In genomic region chr7:475951-476441, GRCh38 we compare ENCODE assay signal across 21 cellular contexts. TPM values are rescaled to one million over a fixed set of nuclear protein-coding genes. Genes with fewer than 3 reads are reported as not detected.
DNase-seq lines count a peak whose midpoint lies in the region; ATAC-seq and TF ChIP-seq lines count a peak whose summit lies in the region.
"Had no signal": no experiment of that assay in that cellular context is flagged by ENCODE, and none has a peak within 500 bp of the region (broad histone marks: within the 10 kb centered on the region; RNA-seq: fewer than 3 reads in every experiment).

No MANE protein-coding gene starts in this region.

- H3K9me3 ChIP-seq in upper lobe of left lung: peaks cover 0 to 6% (median 2%) of the 10 kb centered on the region in 4 donors
- H3K9me3 ChIP-seq: A549, HAP-1 had no signal

- no peak for TF ChIP-seq POLR2A in upper lobe of left lung (IDR thresholded peaks at IDR 0.05)

- peaks cover 4 to 12% (median 10%) of the 10 kb centered on the region in 4 donors for H3K4me1 ChIP-seq in upper lobe of left lung
- H3K4me1 ChIP-seq: HAP-1 had no signal

- no peak for TF ChIP-seq CTCF in glutamatergic neuron (IDR thresholded peaks at IDR 0.05; ENCODE audit: partially characterized antibody, unreplicated experiment)
- no peak for TF ChIP-seq CTCF in omental fat pad (IDR thresholded peaks at IDR 0.05)
- TF ChIP-seq CTCF in upper lobe of left lung (IDR thresholded peaks at IDR 0.05): no peak

- H3K4me3 Mint-ChIP-seq in glutamatergic neuron (ENCODE audit: unreplicated experiment): no peak overlapping the region
- H3K4me3 Mint-ChIP-seq: CD4-positive, CD25-positive, alpha-beta regulatory T cell had no signal

- TF ChIP-seq EP300 in upper lobe of left lung (IDR thresholded peaks at IDR 0.05): no peak

- H3K9me3 Mint-ChIP-seq in glutamatergic neuron (ENCODE audit: unreplicated experiment): peaks cover 2% of the 10 kb centered on the region

- no peak for ATAC-seq in Right ventricle myocardium superior (ENCODE audit: poor library complexity)
- no peak for ATAC-seq in left cardiac atrium
- ATAC-seq in omental fat pad (ENCODE audit: low FRiP score): no peak
- ATAC-seq in upper lobe of left lung (ENCODE audit: low FRiP score in 2 of 2): no peak
- no peak for ATAC-seq in GM19035 (IDR thresholded peaks at IDR 0.05; ENCODE audit: unreplicated experiment)
- no peak for ATAC-seq in HG02642 (IDR thresholded peaks at IDR 0.05; ENCODE audit: poor library complexity, unreplicated experiment)
- ATAC-seq: A549, GM12878 had no signal

- H3K27ac ChIP-seq in upper lobe of left lung: no peak overlapping the region
- H3K27ac ChIP-seq: A549 had no signal

- intact Hi-C loops in Right ventricle myocardium superior (cut with DNase I): no loop called here
- intact Hi-C loops in left cardiac atrium (cut with DNase I): no loop called here

- WGBS in upper lobe of left lung, 2 donors: 71 to 89% methylated on average over 7 to 13 of the region's 15 CpGs

- H3K27ac Mint-ChIP-seq in glutamatergic neuron (ENCODE audit: unreplicated experiment): no peak overlapping the region

- H3K36me3 Mint-ChIP-seq in glutamatergic neuron (ENCODE audit: unreplicated experiment): no peaks in the 10 kb centered on the region
- H3K36me3 Mint-ChIP-seq: CD4-positive, CD25-positive, alpha-beta regulatory T cell had no signal

- peaks cover 2% of the 10 kb centered on the region for H3K4me1 Mint-ChIP-seq in glutamatergic neuron (ENCODE audit: low read depth, unreplicated experiment)

- no peak overlapping the region for H3K4me3 ChIP-seq in upper lobe of left lung
- H3K4me3 ChIP-seq: A549, GM12878, HAP-1 had no signal

- H3K27me3 ChIP-seq in upper lobe of left lung: peaks cover 0 to 6% (median 0%) of the 10 kb centered on the region in 4 donors

- H3K36me3 ChIP-seq in upper lobe of left lung: no peaks in the 10 kb centered on the region
- H3K36me3 ChIP-seq: HAP-1 had no signal

- DNase-seq in Right ventricle myocardium superior (peak; percentile 18), left cardiac atrium (no peak), glutamatergic neuron (peak; percentile 4), omental fat pad (ENCODE audit: low spot score) (peak; percentile 11), upper lobe of left lung (peak; percentile 13 to 57), LoVo (ENCODE audit: low spot score) (no peak)
- DNase-seq: Calu3; CD4-positive, CD25-positive, alpha-beta regulatory T cell; DMS79; NCI-H1048; NCI-H1694; NCI-H345; NCI-H526 treated with DMSO at 0.1 percent for 48 hours; NK-92 treated with Interleukin-12 subunit alpha and Interleukin-12 subunit beta, amount 100 ng/mL, for 24 hours; OCI-M1; RPMI8226 had no signal

- H3K27me3 Mint-ChIP-seq in glutamatergic neuron (ENCODE audit: unreplicated experiment): peaks cover 7% of the 10 kb centered on the region

RNA-seq across cellular contexts. Expression of gene PDGFA, which starts 43.6 kb away (rescaled TPM):
- total RNA-seq in Right ventricle myocardium superior (34.5 TPM), left cardiac atrium (10 to 100 TPM; 27.5 to 33.9 TPM), glutamatergic neuron (ENCODE audit: unreplicated experiment) (7.6 TPM), omental fat pad (10 to 100 TPM in 1 of 4 donors, 1 to 10 TPM in 3; 7.0 to 23.7 (median 8.8) TPM), upper lobe of left lung (10 to 100 TPM; 23.0 to 73.3 (median 44.6) TPM)

Comparison
In these comparisons a context has a peak if more than half of its experiments do, and no peak if none do; other contexts are left out.
1. DNase-seq: peak in Right ventricle myocardium superior (single experiment), glutamatergic neuron (single experiment), omental fat pad (single experiment) and upper lobe of left lung (2 of 2); none in left cardiac atrium (single experiment) and LoVo (single experiment).